ENCODE assay signal across 16 cellular contexts in the genomic region with DNA sequence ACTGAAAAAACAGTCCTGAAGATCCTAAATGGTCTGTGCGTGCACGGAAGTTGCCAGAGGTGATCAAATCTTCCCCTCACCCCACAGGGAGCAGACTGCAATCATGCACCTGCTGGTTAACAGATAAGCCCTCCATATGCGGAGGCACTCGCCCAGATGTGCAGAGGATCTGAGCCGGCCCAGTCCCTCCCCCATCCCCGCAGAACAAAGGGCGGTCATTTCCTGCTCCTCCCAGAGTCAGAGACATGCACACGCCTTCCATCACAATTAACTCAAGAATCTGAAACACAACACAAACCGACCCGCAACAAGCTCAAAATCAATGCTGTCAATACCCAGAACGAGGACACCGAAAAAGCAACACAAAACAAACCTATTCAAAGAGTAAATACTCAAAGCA. TPM values are rescaled to one million over a fixed set of nuclear protein-coding genes. Genes with fewer than 3 reads are reported as not detected.
DNase-seq lines count a peak whose midpoint lies in the region; ATAC-seq, FAIRE-seq and TF ChIP-seq lines count a peak whose summit lies in the region.
"Had no signal": no experiment of that assay in that cellular context is flagged by ENCODE, and none has a peak within 500 bp of the region (broad histone marks: within the 10 kb centered on the region; RNA-seq: fewer than 3 reads in every experiment).

No MANE protein-coding gene starts in this region.

- POLR2A ChIA-PET in H1 (lab: Charles Lee; ENCODE audit: partially characterized antibody), result no interaction called here

- H3K4me3 ChIP-seq in H1 (ENCODE audit: extremely low read depth in 1 of 4, insufficient read depth in 2 of 4, low read depth in 3 of 4, low read length in 4 of 4) (peak overlapping the region; percentile 13 to 50 (median 28); a peak in 7 of 8 replicates), trophoblast cell (ENCODE audit: low read depth, low read length) (no peak overlapping the region), sigmoid colon (no peak overlapping the region)
- H3K4me3 ChIP-seq: thoracic aorta had no signal

- no peak for ATAC-seq in GM21381 (IDR thresholded peaks at IDR 0.05; ENCODE audit: unreplicated experiment)
- ATAC-seq: activated naive CD8-positive, alpha-beta T cell treated with anti-CD3 and anti-CD28 coated beads, Interleukin-2, amount 50 U/mL, for 24 hours; CD8-positive, alpha-beta T cell had no signal

- no peak overlapping the region for H2AK5ac ChIP-seq in H1 (ENCODE audit: low read depth, low read length)
- H2AK5ac ChIP-seq in trophoblast cell (ENCODE audit: low read length), result no peak overlapping the region

- H2BK12ac ChIP-seq in H1 (ENCODE audit: low read depth, low read length) (no peak overlapping the region), trophoblast cell (ENCODE audit: low read length) (no peak overlapping the region)

- FAIRE-seq in H1 (lab: Jason Lieb, UNC), result peak; percentile 13

- H3K4ac ChIP-seq in H1 (replicated peaks; ENCODE audit: insufficient read length, low read depth, low read length) (no peak overlapping the region), trophoblast cell (ENCODE audit: low read depth, low read length) (no peak overlapping the region)

- H3K9ac ChIP-seq in H1 (replicated peaks in 1 of 4; ENCODE audit: extremely low read depth in 1 of 4, low read depth in 3 of 4, low read length in 3 of 4) (no peak overlapping the region), trophoblast cell (ENCODE audit: low read length) (no peak overlapping the region)

- TF ChIP-seq EP300 in H1 (IDR thresholded peaks at IDR 0.05; ENCODE audit: borderline replicate concordance in 1 of 2, low read depth in 2 of 2, low read length in 2 of 2) (no peak), sigmoid colon (IDR thresholded peaks at IDR 0.05) (no peak)

- H3K79me2 ChIP-seq in H1 (ENCODE audit: control insufficient read depth in 1 of 2, insufficient read depth in 2 of 2, low read length in 2 of 2) (no peaks in the 10 kb centered on the region), trophoblast cell (ENCODE audit: control insufficient read depth, insufficient read depth, low read length, poor library complexity) (no peaks in the 10 kb centered on the region)

- H3K23me2 ChIP-seq in H1 (ENCODE audit: low read depth, low read length), result no peaks in the 10 kb centered on the region

- no peak overlapping the region for H3K23ac ChIP-seq in H1 (ENCODE audit: insufficient read length)
- H3K23ac ChIP-seq in trophoblast cell (ENCODE audit: low read length), result no peak overlapping the region

- no peak overlapping the region; the same call in 1 of the 2 replicates for H2BK20ac ChIP-seq in H1 (ENCODE audit: low read length)

- H3K18ac ChIP-seq in H1 (ENCODE audit: extremely low read depth, low read length) (peak overlapping the region; percentile 41; the same call in 1 of the 2 replicates), trophoblast cell (ENCODE audit: low read length) (no peak overlapping the region)

- H2AFZ ChIP-seq in H1 (ENCODE audit: low read length) (0 out of 2 replicates have a peak overlapping the region, but pooled peaks have one; percentile 11), trophoblast cell (ENCODE audit: insufficient read depth, low read length, poor library complexity) (no peak overlapping the region)

- intact Hi-C loops in sigmoid colon (cut with DNase I), result no loop called here

- H3K4me2 ChIP-seq in H1 (ENCODE audit: insufficient read depth in 1 of 2, low read depth in 2 of 2, low read length in 2 of 2) (peak overlapping the region; percentile 66 to 86), trophoblast cell (ENCODE audit: low read length) (peak overlapping the region; percentile 19)

- H3K27me3 ChIP-seq in H1 (replicated peaks in 1 of 4; ENCODE audit: control insufficient read depth in 3 of 4, extremely low read depth in 1 of 4, insufficient read depth in 3 of 4, low read length in 3 of 4), result no peaks in the 10 kb centered on the region; a peak in 2 of 7 replicates
- no peaks in the 10 kb centered on the region for H3K27me3 ChIP-seq in trophoblast cell (ENCODE audit: insufficient read depth, low read length)
- H3K27me3 ChIP-seq in sigmoid colon, result peaks cover 4 to 29% (median 7%) of the 10 kb centered on the region in 3 donors

- H4K20me1 ChIP-seq in H1 (replicated peaks in 1 of 2; ENCODE audit: control insufficient read depth in 1 of 2, insufficient read depth in 2 of 2, low read length in 2 of 2), result no peaks in the 10 kb centered on the region

- H3K14ac ChIP-seq in H1 (ENCODE audit: insufficient read length) (no peak overlapping the region), trophoblast cell (ENCODE audit: low read length) (no peak overlapping the region)

- TF ChIP-seq CTCF in H1 (IDR thresholded peaks at IDR 0.05; ENCODE audit: control extremely low read depth in 1 of 3, insufficient read depth in 1 of 3, low read depth in 1 of 3, low read length in 3 of 3) (no peak), sigmoid colon (IDR thresholded peaks at IDR 0.05) (no peak)

- 8% methylated on average over 12 of the region's 12 CpGs; no CpG with 5 or more reads in 1 of the 2 experiments for WGBS in H1 (ENCODE audit: extremely low coverage in 1 of 2, insufficient coverage in 1 of 2, insufficient read length in 1 of 2, insufficient replicate concordance in 2 of 2, low coverage in 1 of 2, low lambda C conversion rate in 2 of 2, missing lambda C conversion rate in 1 of 2), 2 experiments
- WGBS in trophoblast cell (ENCODE audit: extremely low coverage, insufficient coverage, insufficient read length), result no CpG with 5 or more reads among the region's 12 CpGs
- 3 to 10% methylated on average over 12 of the region's 12 CpGs for WGBS in sigmoid colon, 2 donors

- H3K56ac ChIP-seq in H1 (replicated peaks; ENCODE audit: insufficient read length, low read depth, low read length), result no peak overlapping the region

- H3K27ac ChIP-seq in H1 (ENCODE audit: low read depth, low read length) (no peak overlapping the region), trophoblast cell (ENCODE audit: low read depth, low read length) (no peak overlapping the region), sigmoid colon (no peak overlapping the region)
- H3K27ac ChIP-seq: thoracic aorta had no signal

- DNase-seq in NCI-H1105 treated with DMSO at 0.1 percent for 48 hours (lab: John Stamatoyannopoulos, UW), result peak; percentile 10
- no peak for DNase-seq in NCI-H1105 (lab: John Stamatoyannopoulos, UW)
- peak; percentile 25 for DNase-seq in NCI-H2227 treated with DMSO at 0.1 percent for 48 hours (lab: John Stamatoyannopoulos, UW)
- DNase-seq in H1 (ENCODE audit: low read depth in 1 of 2, low spot score in 2 of 2), result no peak
- DNase-seq in trophoblast cell, result no peak
- no peak for DNase-seq in sigmoid colon
- no peak for DNase-seq in GDM1 (lab: John Stamatoyannopoulos, UW)
- DNase-seq: 8988T; activated naive CD8-positive, alpha-beta T cell treated with anti-CD3 and anti-CD28 coated beads, Interleukin-2, amount 50 U/mL, for 24 hours; activated T-cell treated with anti-CD3 and anti-CD28 coated beads for 4 hours; CD8-positive, alpha-beta T cell; KG1; NCI-H1694 treated with DMSO at 0.1 percent for 48 hours had no signal

- no peak; a peak in 1 of 4 replicates for TF ChIP-seq RAD21 in H1 (IDR thresholded peaks at IDR 0.05 in 1 of 2, conservative IDR thresholded peaks at IDR 0.05 in 1 of 2; ENCODE audit: low read depth in 2 of 2, low read length in 2 of 2)

- H2BK15ac ChIP-seq in H1 (ENCODE audit: low read length), result no peak overlapping the region

- no peak overlapping the region for H4K91ac ChIP-seq in H1 (replicated peaks; ENCODE audit: insufficient read length, low read length)
- H4K91ac ChIP-seq in trophoblast cell (ENCODE audit: low read depth, low read length), result no peak overlapping the region

- H2BK120ac ChIP-seq in H1 (replicated peaks; ENCODE audit: low read depth, low read length) (no peak overlapping the region), trophoblast cell (ENCODE audit: insufficient read depth, low read length, poor library complexity) (no peak overlapping the region)

- CTCF ChIA-PET in H1 (lab: Charles Lee; ENCODE audit: partially characterized antibody), result interaction anchor here (0.5 to 9.3 kb wide), 6 partner anchors 18 to 304 kb away, joined by 3 to 120 read pairs (median 4); partner anchors contain the start of gene CRTAC1

- H3K9me3 ChIP-seq in H1 (ENCODE audit: insufficient read depth in 2 of 2, low read depth in 1 of 2, low read length in 1 of 2), result no peaks in the 10 kb centered on the region
- no peaks in the 10 kb centered on the region for H3K9me3 ChIP-seq in trophoblast cell (ENCODE audit: insufficient read depth, low read depth, low read length)
- no peaks in the 10 kb centered on the region for H3K9me3 ChIP-seq in sigmoid colon
- H3K9me3 ChIP-seq: thoracic aorta had no signal

- no peak overlapping the region for H4K5ac ChIP-seq in H1 (ENCODE audit: insufficient read length, low read depth, low read length)

- no peaks in the 10 kb centered on the region for H3K79me1 ChIP-seq in H1 (ENCODE audit: low read depth, low read length)
- H3K79me1 ChIP-seq in trophoblast cell (ENCODE audit: low read length), result no peaks in the 10 kb centered on the region

- H4K12ac ChIP-seq in trophoblast cell (ENCODE audit: low read depth, low read length), result no peak overlapping the region

- no peak overlapping the region for H2BK5ac ChIP-seq in H1 (ENCODE audit: low read depth, low read length)
- H2BK5ac ChIP-seq in trophoblast cell (ENCODE audit: low read depth, low read length, poor library complexity), result no peak overlapping the region

- no peak overlapping the region for H4K8ac ChIP-seq in H1 (ENCODE audit: extremely low read depth, insufficient read depth, low read length)
- no peak overlapping the region for H4K8ac ChIP-seq in trophoblast cell (ENCODE audit: low read depth, low read length)

- H3K4me1 ChIP-seq in H1 (replicated peaks in 1 of 4; ENCODE audit: control insufficient read depth in 3 of 4, insufficient read depth in 4 of 4, low read length in 3 of 4) (peaks cover 0 to 18% (median 3%) of the 10 kb centered on the region in 4 experiments; a peak in 4 of 7 replicates), trophoblast cell (ENCODE audit: control insufficient read depth in 1 of 2, insufficient read depth in 2 of 2, low read length in 2 of 2) (peaks cover 0 to 2% of the 10 kb centered on the region in 2 experiments), sigmoid colon (no peaks in the 10 kb centered on the region)

- no peaks in the 10 kb centered on the region for H3K36me3 ChIP-seq in H1 (ENCODE audit: control insufficient read depth in 2 of 4, insufficient read depth in 4 of 4, low read length in 3 of 4)
- no peaks in the 10 kb centered on the region for H3K36me3 ChIP-seq in trophoblast cell (ENCODE audit: control insufficient read depth in 1 of 2, insufficient read depth in 2 of 2, low read length in 2 of 2)
- no peaks in the 10 kb centered on the region for H3K36me3 ChIP-seq in sigmoid colon
- H3K36me3 ChIP-seq: thoracic aorta had no signal

- TF ChIP-seq POLR2A in H1 (IDR thresholded peaks at IDR 0.05; ENCODE audit: control extremely low read depth in 1 of 2, low read depth in 2 of 2, low read length in 2 of 2) (no peak), sigmoid colon (IDR thresholded peaks at IDR 0.05) (no peak)

RNA-seq across cellular contexts. Expression of gene CRTAC1, which starts 24.2 kb away (rescaled TPM):
- 0.91 and 1.1 TPM in 2 replicates for total RNA-seq in H1 (2021; fragmentation: NEBNext Ultra II Directional; extraction: Animal tissue kit (Norgen Biotek cat#: 25700))
- polyA plus RNA-seq in H1 (2011; rRNA removed) (1.2 and 2.7 TPM in 2 replicates), sigmoid colon (1 to 10 TPM in 2 of 3 donors, not detected in 1; 1.2 to 1.4 TPM)
- 2.3 TPM for polyA plus RNA-seq in H1 (2011; cell fraction: cytosol; rRNA removed)
- 4.9 TPM for polyA plus RNA-seq in H1 (2011; cell fraction: nucleus; rRNA removed)
- polyA plus RNA-seq in H1 (2012, experiment 1 of 2), result 0.72 to 1.1 TPM (median 0.93 TPM) in 4 replicates
- polyA plus RNA-seq in H1 (2012, experiment 2 of 2), result 0.34 TPM
- polyA plus RNA-seq in H1 (2013, experiment 1 of 2), result 0.71 TPM
- polyA plus RNA-seq in H1 (2013, experiment 2 of 2), result 1.2 TPM
- 0.93 and 2.2 TPM in 2 replicates for polyA minus RNA-seq in H1 (2011; rRNA and poly(A)+ RNA removed)
- not detected for polyA minus RNA-seq in H1 (2011; cell fraction: cytosol; rRNA and poly(A)+ RNA removed)
- polyA minus RNA-seq in H1 (2011; cell fraction: nucleus; rRNA and poly(A)+ RNA removed), result 1.8 TPM
- 0.52 and 0.68 TPM in 2 replicates for polyA plus RNA-seq in trophoblast cell (2013)
- 1 to 10 TPM; 1.5 to 6.4 (median 3.8) TPM for total RNA-seq in sigmoid colon
- total RNA-seq: CD8-positive, alpha-beta T cell; OCI-LY7 had no signal

Comparison
In these comparisons a context has a peak if more than half of its experiments do, and no peak if none do; other contexts are left out.
1. DNase-seq: peak in NCI-H1105 treated with DMSO at 0.1 percent for 48 hours (single experiment) and NCI-H2227 treated with DMSO at 0.1 percent for 48 hours (single experiment); none in NCI-H1105 (single experiment), H1 (0 of 2), trophoblast cell (0 of 2), sigmoid colon (single experiment) and GDM1 (single experiment).
2. H3K4me3 ChIP-seq: peak in H1 (4 of 4); none in trophoblast cell (single experiment) and sigmoid colon (0 of 4).